22 cellular contexts compared by ENCODE assay signal in genomic region chr7:102953421-102953820, GRCh38. TPM values are rescaled to one million over a fixed set of nuclear protein-coding genes. Genes with fewer than 3 reads are reported as not detected.
"Had no signal": no experiment of that assay in that cellular context is flagged by ENCODE, and none has a peak within 500 bp of the region (broad histone marks: within the 10 kb centered on the region; RNA-seq: fewer than 3 reads in every experiment).

No MANE protein-coding gene starts in this region.

- H3K36me3 ChIP-seq: breast epithelium, left lung, thoracic aorta had no signal

- H3K27me3 ChIP-seq: breast epithelium, dorsolateral prefrontal cortex, hepatocyte, left lung had no signal

- H3K9me3 ChIP-seq: thoracic aorta had no signal

- H3K4me3 ChIP-seq: breast epithelium, dorsolateral prefrontal cortex, hepatocyte, left lung, lung, thoracic aorta had no signal

- ATAC-seq: effector memory CD8-positive, alpha-beta T cell; esophagus mucosa; left lung; naive thymus-derived CD4-positive, alpha-beta T cell; sciatic nerve; stimulated activated naive B cell treated with anti-CD40 and anti-IgM and Interleukin-4, amounts not matched to agents 10 μg/mL and 1 μg/mL and 100 μg/mL, for 72 hours had no signal

- DNase-seq: activated CD4-positive, alpha-beta memory T cell treated with anti-CD3 and anti-CD28 coated beads for 36 hours; activated CD4-positive, alpha-beta T cell treated with anti-CD3 and anti-CD28 coated beads for 48 hours; activated CD4-positive, CD25-positive, alpha-beta regulatory T cell; activated naive CD4-positive, alpha-beta T cell treated with Interleukin-2 at 50 U/mL for 16 hours; activated naive CD8-positive, alpha-beta T cell treated with anti-CD3 and anti-CD28 coated beads for 36 hours; activated T-cell treated with anti-CD3 and anti-CD28 coated beads, Interleukin-2, amount 50 U/mL, for 48 hours; dorsolateral prefrontal cortex; effector memory CD8-positive, alpha-beta T cell; foreskin melanocyte; kidney glomerular epithelial cell; left lung; naive thymus-derived CD4-positive, alpha-beta T cell; posterior cingulate gyrus; small intestine; stimulated activated CD4-positive, alpha-beta T cell treated with anti-CD3 and anti-CD28 coated beads, Interleukin-15, amount 100 ng/mL, for 24 hours; stimulated activated naive B cell treated with anti-CD40 and anti-IgM and Interleukin-4, amounts not matched to agents 10 μg/mL and 1 μg/mL and 100 μg/mL, for 72 hours had no signal

- H3K27ac ChIP-seq: breast epithelium, dorsolateral prefrontal cortex, hepatocyte, left lung, thoracic aorta had no signal

- H3K4me1 ChIP-seq: breast epithelium, left lung had no signal

RNA-seq across cellular contexts. Expression of gene LRRC17, which starts 40.6 kb away (rescaled TPM):
- total RNA-seq: activated naive CD8-positive, alpha-beta T cell treated with anti-CD3 and anti-CD28 coated beads for 36 hours had no signal
